Comparison of ENCODE assay signal across 28 cellular contexts in genomic region chr2:17056236-17056635, GRCh38.
"Had no signal": no experiment of that assay in that cellular context is flagged by ENCODE, and none has a peak within 500 bp of the region (broad histone marks: within the 10 kb centered on the region; RNA-seq: fewer than 3 reads in every experiment).

No MANE protein-coding gene starts in this region.

- H3K4me3 ChIP-seq: heart right ventricle, hepatocyte, left lung, lower lobe of right lung, ovary, right atrium auricular region, right lobe of liver, smooth muscle cell, stomach, suprapubic skin, thoracic aorta, tibial artery, upper lobe of right lung had no signal

- H3K4me1 Mint-ChIP-seq: immature natural killer cell; naive thymus-derived CD8-positive, alpha-beta T cell; stimulated activated naive B cell treated with anti-CD40 and anti-IgM and Interleukin-4, amounts not matched to agents 10 μg/mL and 1 μg/mL and 100 μg/mL, for 72 hours had no signal

- FAIRE-seq: islet of Langerhans, kidney, urothelium cell line had no signal

- H3K27ac ChIP-seq: heart right ventricle, hepatocyte, left lung, lower lobe of right lung, ovary, right atrium auricular region, right lobe of liver, stomach, suprapubic skin, thoracic aorta, tibial artery, upper lobe of right lung had no signal

- H3K4me2 ChIP-seq: hepatocyte, smooth muscle cell had no signal

- H3K36me3 ChIP-seq: heart right ventricle, left lung, lower lobe of right lung, ovary, right atrium auricular region, right lobe of liver, stomach, suprapubic skin, thoracic aorta, tibial artery, upper lobe of right lung had no signal

- H3K27me3 ChIP-seq: heart right ventricle, hepatocyte, left lung, ovary, right atrium auricular region, right lobe of liver, stomach, suprapubic skin, tibial artery, upper lobe of right lung had no signal

- DNase-seq: heart right ventricle; immature natural killer cell; kidney; left colon; left lung; lower lobe of right lung; mammary epithelial cell; mesenchymal stem cell; naive thymus-derived CD8-positive, alpha-beta T cell; nephron progenitor cell; ovary; right lobe of liver; stimulated activated CD4-positive, alpha-beta T cell treated with anti-CD3 and anti-CD28 coated beads, Interleukin-1b, Interleukin-23, amount 100 ng/mL, for 48 hours; stimulated activated CD4-positive, alpha-beta T cell treated with anti-CD3 and anti-CD28 coated beads, Interleukin-4, amount 100 ng/mL, for 1 hour; stimulated activated naive B cell treated with anti-CD40 and anti-IgM and Interleukin-4, amounts not matched to agents 10 μg/mL and 1 μg/mL and 100 μg/mL, for 72 hours; stimulated activated naive CD8-positive, alpha-beta T cell treated with anti-CD3 and anti-CD28 coated beads, Interleukin-15, Interleukin-2, amounts not matched to agents 100 U/mL and 50 U/mL, for 24 hours; stomach; tibial artery; trophoblast cell; upper lobe of right lung had no signal

- H3K36me3 Mint-ChIP-seq: immature natural killer cell; naive thymus-derived CD8-positive, alpha-beta T cell; stimulated activated naive B cell treated with anti-CD40 and anti-IgM and Interleukin-4, amounts not matched to agents 10 μg/mL and 1 μg/mL and 100 μg/mL, for 72 hours had no signal

- H3K9me3 Mint-ChIP-seq: nephron progenitor cell; stimulated activated naive B cell treated with anti-CD40 and anti-IgM and Interleukin-4, amounts not matched to agents 10 μg/mL and 1 μg/mL and 100 μg/mL, for 72 hours had no signal

- H3K4me3 Mint-ChIP-seq: immature natural killer cell; naive thymus-derived CD8-positive, alpha-beta T cell; nephron progenitor cell; stimulated activated naive B cell treated with anti-CD40 and anti-IgM and Interleukin-4, amounts not matched to agents 10 μg/mL and 1 μg/mL and 100 μg/mL, for 72 hours had no signal

- H3K27ac Mint-ChIP-seq: immature natural killer cell; naive thymus-derived CD8-positive, alpha-beta T cell; nephron progenitor cell; progenitor cell of endocrine pancreas; stimulated activated naive B cell treated with anti-CD40 and anti-IgM and Interleukin-4, amounts not matched to agents 10 μg/mL and 1 μg/mL and 100 μg/mL, for 72 hours had no signal

- H3K27me3 Mint-ChIP-seq: stimulated activated naive B cell treated with anti-CD40 and anti-IgM and Interleukin-4, amounts not matched to agents 10 μg/mL and 1 μg/mL and 100 μg/mL, for 72 hours had no signal

- H3K79me2 ChIP-seq: hepatocyte had no signal

- H3K4me1 ChIP-seq: heart right ventricle, left lung, lower lobe of right lung, right atrium auricular region, right lobe of liver, stomach, suprapubic skin, tibial artery, upper lobe of right lung had no signal

- H3K9me3 ChIP-seq: heart right ventricle, left lung, lower lobe of right lung, ovary, right atrium auricular region, right lobe of liver, stomach, suprapubic skin, thoracic aorta, tibial artery, upper lobe of right lung had no signal

- H2AFZ ChIP-seq: hepatocyte had no signal

- ATAC-seq: heart right ventricle; left colon; left lung; lower lobe of right lung; naive thymus-derived CD8-positive, alpha-beta T cell; stimulated activated naive B cell treated with anti-CD40 and anti-IgM and Interleukin-4, amounts not matched to agents 10 μg/mL and 1 μg/mL and 100 μg/mL, for 72 hours; stimulated activated naive CD8-positive, alpha-beta T cell treated with anti-CD3 and anti-CD28 coated beads, Interleukin-15, Interleukin-2, amounts not matched to agents 100 U/mL and 50 U/mL, for 24 hours; upper lobe of right lung had no signal
